2 cellular contexts compared by ENCODE assay signal in genomic region chr3:124785966-124786365, GRCh38.
TF ChIP-seq lines count a peak whose summit lies in the region.

No MANE protein-coding gene starts in this region.

TF ChIP-seq in SK-N-SH, 30 proteins besides CTCF, POLR2A, EP300 and RAD21 (continued from another document):
- TF ChIP-seq EZH2phosphoT487 (IDR thresholded peaks at IDR 0.05; ENCODE audit: borderline replicate concordance, low read depth) (no peak), YY1 (IDR thresholded peaks at IDR 0.05; ENCODE audit: low read depth) (no peak)

TF ChIP-seq in SK-N-SH treated with all-trans-retinoic acid at 6 μM for 48 hours, 23 proteins besides CTCF, POLR2A, EP300 and RAD21 (continued from another document):
- TF ChIP-seq POU6F1 (CRISPR knock-in tag; IDR thresholded peaks at IDR 0.05; ENCODE audit: borderline replicate concordance, low read depth) = no peak
